In genomic region chr3:178777718-178778411, GRCh38 we compare ENCODE assay signal across 1 cellular context.
TF ChIP-seq lines count a peak whose summit lies in the region.

No MANE protein-coding gene starts in this region.

TF ChIP-seq in HepG2, 621 proteins besides CTCF, POLR2A, EP300 and RAD21 (continued from another document):
- TF ChIP-seq AKNA (CRISPR knock-in tag; IDR thresholded peaks at IDR 0.05; ENCODE audit: borderline replicate concordance) (no peak), SKIL (CRISPR knock-in tag; IDR thresholded peaks at IDR 0.05; ENCODE audit: borderline replicate concordance) (no peak), RORA (CRISPR knock-in tag; IDR thresholded peaks at IDR 0.05) (no peak), ZNF615 (CRISPR knock-in tag; IDR thresholded peaks at IDR 0.05; ENCODE audit: borderline replicate concordance) (no peak), ZNF646 (CRISPR knock-in tag; IDR thresholded peaks at IDR 0.05) (no peak), KDM1A (CRISPR knock-in tag; IDR thresholded peaks at IDR 0.05) (no peak)
TF ChIP-seq in HepG2: peak in this region for 0.
